31 cellular contexts compared by ENCODE assay signal in genomic region chr6:151478670-151479069, GRCh38.
"Had no signal": no experiment of that assay in that cellular context is flagged by ENCODE, and none has a peak within 500 bp of the region (broad histone marks: within the 10 kb centered on the region; RNA-seq: fewer than 3 reads in every experiment).

No MANE protein-coding gene starts in this region.

- ATAC-seq: activated CD8-positive, alpha-beta T cell treated with anti-CD3 and anti-CD28 coated beads for 36 hours; activated T-cell treated with anti-CD3 and anti-CD28 coated beads, Interleukin-2, amount 50 U/mL, for 72 hours; activated T-helper 17 cell treated with anti-CD3 and anti-CD28 coated beads, Interleukin-2, amount 50 U/mL, for 72 hours had no signal

- H3K27ac ChIP-seq: cardiac muscle cell, colonic mucosa, WERI-Rb-1 had no signal

- H3K4me3 ChIP-seq: cardiac muscle cell, colonic mucosa had no signal

- H3K4me1 ChIP-seq: colonic mucosa had no signal

- H3K9me3 ChIP-seq: colonic mucosa had no signal

- H3K36me3 ChIP-seq: cardiac muscle cell, colonic mucosa, WERI-Rb-1 had no signal

- DNase-seq: activated CD4-positive, alpha-beta T cell treated with anti-CD3 and anti-CD28 coated beads, Interleukin-2, amount 10 ng/mL, durations not matched to agents 24 days and 14 days; activated CD4-positive, alpha-beta T cell treated with anti-CD3 and anti-CD28 coated beads, Interleukin-2, amount 50 U/mL, for 4 hours; activated CD4-positive, CD25-positive, alpha-beta regulatory T cell; activated CD8-positive, alpha-beta T cell treated with anti-CD3 and anti-CD28 coated beads for 36 hours; activated effector memory CD4-positive, alpha-beta T cell treated with anti-CD3 and anti-CD28 coated beads, Interleukin-2, amount 50 U/mL, for 16 hours; activated naive CD4-positive, alpha-beta T cell; activated naive CD4-positive, alpha-beta T cell treated with anti-CD3 and anti-CD28 coated beads, Interleukin-2, amount 50 U/mL, for 16 hours; activated naive CD8-positive, alpha-beta T cell treated with anti-CD3 and anti-CD28 coated beads for 36 hours; activated T-cell treated with anti-CD3 and anti-CD28 coated beads, Interleukin-2, amount 50 U/mL, for 1 hour; activated T-cell treated with anti-CD3 and anti-CD28 coated beads, Interleukin-2, amount 50 U/mL, for 72 hours; amniotic stem cell; aorta; colonic mucosa; MM.1S; MV-4-11; NCI-H1092; NCI-H1436 treated with DMSO at 0.1 percent for 48 hours; NCI-H1694 treated with DMSO at 0.1 percent for 48 hours; NCI-H2029; NCI-H446; NCI-H510A treated with DMSO at 0.1 percent for 48 hours; NCI-H748 treated with DMSO at 0.1 percent for 48 hours; NK-92 treated with Interleukin-12 subunit alpha and Interleukin-12 subunit beta, amount 100 ng/mL, for 24 hours; Right ventricle myocardium superior; SW 1271; T-helper 1 cell; T-helper 2 cell; T-helper 9 cell; WERI-Rb-1 had no signal

- H3K27me3 ChIP-seq: cardiac muscle cell, colonic mucosa had no signal
